In genomic region chr7:151876899-151877777, GRCh38 we compare ENCODE assay signal across 8 cellular contexts. TPM values are rescaled to one million over a fixed set of nuclear protein-coding genes. Genes with fewer than 3 reads are reported as not detected.
DNase-seq lines count a peak whose midpoint lies in the region; ATAC-seq and TF ChIP-seq lines count a peak whose summit lies in the region.

PRKAG2 (minus strand) TSS chr7:151877115; CDS start chr7:151876620, 495 bp downstream.

- H4K20me1 ChIP-seq in DOHH2 (ENCODE audit: control insufficient read depth, insufficient read depth, low read depth, low read length) (peaks cover 8% of the 10 kb centered on the region; the same call in 1 of the 2 replicates), GM23338 (replicated peaks; ENCODE audit: insufficient read depth) (no peaks in the 10 kb centered on the region), Karpas-422 (ENCODE audit: insufficient read depth, low read depth, low read length) (no peaks in the 10 kb centered on the region)

- H3K4me2 ChIP-seq in DOHH2 (ENCODE audit: low read length) (peak within 1 kb of the TSS; percentile 48), GM23338 (peak within 1 kb of the TSS; percentile 99), Karpas-422 (ENCODE audit: low read depth, low read length, poor library complexity, severe bottlenecking) (no peak within 1 kb of the TSS)

- H3K27ac ChIP-seq in DOHH2 (ENCODE audit: low read depth, low read length) (no peak within 1 kb of the TSS), GM23338 (ENCODE audit: low read depth) (no peak within 1 kb of the TSS), Karpas-422 (ENCODE audit: low read length) (no peak within 1 kb of the TSS)

- no peak within 1 kb of the TSS for H3K9ac ChIP-seq in Karpas-422 (ENCODE audit: low read length)

- no peak for TF ChIP-seq CTCF in DOHH2 (IDR thresholded peaks at IDR 0.05; ENCODE audit: low read depth, low read length, poor library complexity, severe bottlenecking)
- no peak for TF ChIP-seq CTCF in GM23338 (conservative IDR thresholded peaks at IDR 0.05; ENCODE audit: low read depth in 2 of 2)

- H3K9me3 ChIP-seq in DOHH2 (ENCODE audit: control insufficient read depth, insufficient read depth, low read length) (no peaks in the 10 kb centered on the region), Karpas-422 (ENCODE audit: low read length) (no peaks in the 10 kb centered on the region)

- DNase-seq in GM23338 (ENCODE audit: low spot score) (peak; percentile 66), NCI-H1092 (lab: John Stamatoyannopoulos, UW) (peak; percentile 57), cerebellar cortex (ENCODE audit: low spot score) (peak; percentile 50), left colon (peak; percentile 77 to 84), Karpas-422 (no peak)
- peak; percentile 67 to 71 for DNase-seq in stimulated activated CD4-positive, alpha-beta T cell treated with anti-CD3 and anti-CD28 coated beads, Interleukin-1b, Interleukin-23, amount 100 ng/mL, for 4 hours (ENCODE audit: low read depth in 2 of 2)

- H3K4me1 Mint-ChIP-seq in GM23338, result no peaks in the 10 kb centered on the region; the same call in 1 of the 3 replicates

- ATAC-seq in GM23338, result peak; percentile 30
- ATAC-seq in activated CD4-positive, CD25-positive, alpha-beta regulatory T cell treated with anti-CD3 and anti-CD28 coated beads, Interleukin-2, amount 50 U/mL, for 24 hours, result peak; percentile 62
- peak; percentile 36 for ATAC-seq in left colon

- no peaks in the 10 kb centered on the region for H3K9me2 ChIP-seq in DOHH2 (replicated peaks; ENCODE audit: control insufficient read depth, low read length)
- H3K9me2 ChIP-seq in GM23338 (ENCODE audit: insufficient read depth), result no peaks in the 10 kb centered on the region
- no peaks in the 10 kb centered on the region for H3K9me2 ChIP-seq in Karpas-422 (replicated peaks; ENCODE audit: insufficient read depth, low read length)

- peak within 1 kb of the TSS; percentile 98 for H2AFZ ChIP-seq in GM23338
- no peak within 1 kb of the TSS for H2AFZ ChIP-seq in Karpas-422 (ENCODE audit: low read length)

- peaks cover 40% of the 10 kb centered on the region for H3K27me3 Mint-ChIP-seq in GM23338 (ENCODE audit: insufficient read depth, low read depth, poor library complexity)

- no peaks in the 10 kb centered on the region; the same call in 2 of the 3 replicates for H3K9me3 Mint-ChIP-seq in GM23338

- H3F3A ChIP-seq in DOHH2 (ENCODE audit: control insufficient read depth, insufficient read depth), result no peaks in the 10 kb centered on the region
- no peaks in the 10 kb centered on the region for H3F3A ChIP-seq in GM23338 (replicated peaks; ENCODE audit: low read depth)

- intact Hi-C loops in left colon (cut with DNase I, micrococcal nuclease), result no loop called here

- H3K27me3 ChIP-seq in DOHH2 (ENCODE audit: control insufficient read depth, low read length), result peaks cover 39% of the 10 kb centered on the region
- H3K27me3 ChIP-seq in GM23338 (ENCODE audit: insufficient read depth), result peaks cover 42% of the 10 kb centered on the region
- H3K27me3 ChIP-seq in Karpas-422 (ENCODE audit: low read length), result no peaks in the 10 kb centered on the region

- no peaks in the 10 kb centered on the region for H3K36me3 Mint-ChIP-seq in GM23338 (ENCODE audit: low read depth)

- no peak within 1 kb of the TSS for H3K27ac Mint-ChIP-seq in GM23338

- H3K79me2 ChIP-seq in DOHH2 (ENCODE audit: control insufficient read depth, low read length) (no peaks in the 10 kb centered on the region), GM23338 (replicated peaks; ENCODE audit: insufficient read depth) (no peaks in the 10 kb centered on the region), Karpas-422 (ENCODE audit: low read length) (no peaks in the 10 kb centered on the region)

- H3K36me3 ChIP-seq in DOHH2 (ENCODE audit: control insufficient read depth, low read length) (no peaks in the 10 kb centered on the region), GM23338 (ENCODE audit: insufficient read depth) (no peaks in the 10 kb centered on the region), Karpas-422 (ENCODE audit: insufficient read depth, low read length) (no peaks in the 10 kb centered on the region)

- peak within 1 kb of the TSS; percentile 29 for H3K4me3 ChIP-seq in DOHH2 (ENCODE audit: low read length)
- H3K4me3 ChIP-seq in GM23338, result peak within 1 kb of the TSS; percentile 92
- no peak within 1 kb of the TSS for H3K4me3 ChIP-seq in Karpas-422 (ENCODE audit: low read length)

- peaks cover 9% of the 10 kb centered on the region; the same call in 1 of the 2 replicates for H3K4me1 ChIP-seq in DOHH2 (ENCODE audit: control insufficient read depth, low read length)
- peaks cover 11% of the 10 kb centered on the region for H3K4me1 ChIP-seq in GM23338 (ENCODE audit: insufficient read depth)
- H3K4me1 ChIP-seq in Karpas-422 (ENCODE audit: low read length), result no peaks in the 10 kb centered on the region

- H3K4me3 Mint-ChIP-seq in GM23338, result peak within 1 kb of the TSS; percentile 83

TF ChIP-seq in GM23338, 12 proteins besides CTCF, POLR2A, EP300 and RAD21:
- TF ChIP-seq ZNF114 (CRISPR knock-in tag; IDR thresholded peaks at IDR 0.05) (no peak), REST (IDR thresholded peaks at IDR 0.05; ENCODE audit: unreplicated experiment) (no peak), CREB1 (CRISPR knock-in tag; IDR thresholded peaks at IDR 0.05; ENCODE audit: low read depth) (no peak), POLR2AphosphoS5 (IDR thresholded peaks at IDR 0.05; ENCODE audit: low read depth) (no peak), ETS1 (IDR thresholded peaks at IDR 0.05) (no peak), EZH2phosphoT487 (IDR thresholded peaks at IDR 0.05; ENCODE audit: unreplicated experiment) (no peak), NANOG (IDR thresholded peaks at IDR 0.05; ENCODE audit: borderline replicate concordance) (no peak), JUNB (IDR thresholded peaks at IDR 0.05; ENCODE audit: unreplicated experiment) (no peak)

RNA-seq across cellular contexts. Expression of gene PRKAG2, which starts in this region (rescaled TPM):
- 11.4 and 14.9 TPM in 2 replicates for total RNA-seq in GM23338 (2014; rRNA removed; shearing (Covaris generic))
- 6.3 and 9.1 TPM in 2 replicates for polyA plus RNA-seq in GM23338 (2016; fragmentation: Nextera tagmentation; extraction: Ambion mirVana)
- total RNA-seq in left colon, result 10 to 100 TPM; 46.1 to 54.6 TPM
- 4.4 and 6.3 TPM in 2 replicates for total RNA-seq in Karpas-422 (2014; rRNA removed; shearing (Covaris generic); ENCODE audit: low replicate concordance)
